ENCODE assay signal across 1 cellular context in genomic region chr2:26244479-26245230, GRCh38.
A peak's percentile ranks its signal among the peaks of the same experiment; 100 is the strongest.
TF ChIP-seq lines count a peak whose summit lies in the region.

TSS of gene HADHA (minus strand) at chr2:26244632. CDS start at chr2:26244596, 36 bp downstream.
TSS of gene HADHB (plus strand) at chr2:26244939. CDS start at chr2:26254255, 9,316 bp downstream.

TF ChIP-seq in HCT116, 20 proteins besides CTCF, POLR2A, EP300 and RAD21 (continued from another document):
- TF ChIP-seq REST (IDR thresholded peaks at IDR 0.05; ENCODE audit: low read depth) (no peak), ZNF274 (IDR thresholded peaks at IDR 0.05; ENCODE audit: low read depth, low read length) (no peak), SIN3A (IDR thresholded peaks at IDR 0.05; ENCODE audit: low read depth) (peak; percentile 85), EGR1 (IDR thresholded peaks at IDR 0.05; ENCODE audit: low read depth) (no peak), SRF (IDR thresholded peaks at IDR 0.05; ENCODE audit: low read depth) (no peak), EZH2phosphoT487 (IDR thresholded peaks at IDR 0.05; ENCODE audit: borderline replicate concordance) (no peak), ZFX (IDR thresholded peaks at IDR 0.05) (no peak), JUND (IDR thresholded peaks at IDR 0.05) (no peak), CBX3 (IDR thresholded peaks at IDR 0.05; ENCODE audit: low read depth) (no peak), MAX (IDR thresholded peaks at IDR 0.05) (0 out of 2 replicates have a peak, but pooled peaks have one; percentile 34), CEBPB (IDR thresholded peaks at IDR 0.05; ENCODE audit: low read depth) (no peak)
